19 cellular contexts compared by ENCODE assay signal in the genomic region with DNA sequence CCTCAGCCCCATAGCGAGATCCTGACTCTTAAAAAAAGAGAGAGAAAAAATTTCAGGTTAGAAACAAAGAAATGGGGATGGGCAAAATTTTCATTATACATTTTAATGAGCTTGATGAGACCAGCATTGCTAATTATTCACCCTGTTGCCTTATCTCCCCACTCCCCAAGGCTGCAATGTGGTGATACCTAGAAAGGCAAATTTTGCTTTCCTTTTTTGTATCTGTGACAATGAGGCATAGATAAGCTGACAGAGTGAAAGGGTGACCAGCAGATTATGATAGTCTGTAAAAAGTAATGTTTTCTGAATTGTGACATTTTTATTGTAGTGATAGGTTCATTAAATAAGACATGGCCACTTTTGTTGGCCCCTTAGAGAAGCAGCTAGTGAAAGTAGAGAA.
"Had no signal": no experiment of that assay in that cellular context is flagged by ENCODE, and none has a peak within 500 bp of the region (broad histone marks: within the 10 kb centered on the region; RNA-seq: fewer than 3 reads in every experiment).

No MANE protein-coding gene starts in this region.

- ATAC-seq: esophagus mucosa; gastrocnemius medialis; heart left ventricle; stimulated activated naive CD8-positive, alpha-beta T cell treated with anti-CD3 and anti-CD28 coated beads, Interleukin-15, Interleukin-2, amounts not matched to agents 100 U/mL and 50 U/mL, for 24 hours had no signal

- DNase-seq: activated CD4-positive, alpha-beta T cell treated with anti-CD3 and anti-CD28 coated beads, Interleukin-2, amount 10 ng/mL, durations not matched to agents 7 days and 5 days; activated naive CD4-positive, alpha-beta T cell; adrenal gland; cerebellar nuclear complex; cortex of kidney; gastrocnemius medialis; heart left ventricle; kidney; midbrain; stimulated activated CD4-positive, alpha-beta T cell treated with anti-CD3 and anti-CD28 coated beads, Interleukin-2, amount 100 ng/mL, for 24 hours; stimulated activated naive CD8-positive, alpha-beta T cell treated with anti-CD3 and anti-CD28 coated beads, Interleukin-15, Interleukin-2, amounts not matched to agents 100 U/mL and 50 U/mL, for 24 hours; T-helper 2 cell; trophoblast cell had no signal

- H3K27ac Mint-ChIP-seq: activated CD4-positive, alpha-beta T cell treated with anti-CD3 and anti-CD28 coated beads, Interleukin-2, amount 10 ng/mL, durations not matched to agents 7 days and 5 days had no signal

- H3K4me1 ChIP-seq: right atrium auricular region had no signal

- FAIRE-seq: bronchial epithelial cell, kidney had no signal

- H3K4me3 ChIP-seq: adrenal gland, gastrocnemius medialis, heart left ventricle, lung, prostate gland, right atrium auricular region, vagina had no signal

- H3K27me3 ChIP-seq: adrenal gland, gastrocnemius medialis, heart left ventricle, right atrium auricular region, vagina had no signal

- H3K4me3 Mint-ChIP-seq: activated CD4-positive, alpha-beta T cell treated with anti-CD3 and anti-CD28 coated beads, Interleukin-2, amount 10 ng/mL, durations not matched to agents 7 days and 5 days had no signal

- H3K9me3 Mint-ChIP-seq: activated CD4-positive, alpha-beta T cell treated with anti-CD3 and anti-CD28 coated beads, Interleukin-2, amount 10 ng/mL, durations not matched to agents 7 days and 5 days had no signal

- H3K27me3 Mint-ChIP-seq: activated CD4-positive, alpha-beta T cell treated with anti-CD3 and anti-CD28 coated beads, Interleukin-2, amount 10 ng/mL, durations not matched to agents 7 days and 5 days had no signal

- H3K9me3 ChIP-seq: adrenal gland, gastrocnemius medialis, heart left ventricle, prostate gland, right atrium auricular region, vagina had no signal

- H3K27ac ChIP-seq: gastrocnemius medialis, heart left ventricle, right atrium auricular region, vagina had no signal
